In genomic region chr17:75244133-75244866, GRCh38 we compare ENCODE assay signal across 15 cellular contexts. TPM values are rescaled to one million over a fixed set of nuclear protein-coding genes. Genes with fewer than 3 reads are reported as not detected.
DNase-seq lines count a peak whose midpoint lies in the region; ATAC-seq, FAIRE-seq and TF ChIP-seq lines count a peak whose summit lies in the region.
"Had no signal": no experiment of that assay in that cellular context is flagged by ENCODE, and none has a peak within 500 bp of the region (broad histone marks: within the 10 kb centered on the region; RNA-seq: fewer than 3 reads in every experiment).

No MANE protein-coding gene starts in this region.

- TF ChIP-seq CTCF in OCI-LY1 (IDR thresholded peaks at IDR 0.05; ENCODE audit: low read length) (no peak), bronchial epithelial cell (IDR thresholded peaks at IDR 0.05; ENCODE audit: insufficient read depth, low read length, severe bottlenecking) (no peak), upper lobe of right lung (IDR thresholded peaks at IDR 0.05) (no peak)

- H3K4me1 ChIP-seq in OCI-LY1 (ENCODE audit: insufficient read depth, low read length, severe bottlenecking), result peaks cover 53% of the 10 kb centered on the region
- no peaks in the 10 kb centered on the region for H3K4me1 ChIP-seq in upper lobe of right lung

- H3K79me2 ChIP-seq in OCI-LY1 (ENCODE audit: insufficient read depth, low read length), result no peaks in the 10 kb centered on the region

- H3K4me2 ChIP-seq in OCI-LY1 (ENCODE audit: low read length), result peak overlapping the region; percentile 51

- H3K36me3 ChIP-seq in OCI-LY1 (ENCODE audit: insufficient read depth, low read length), result peaks cover 57% of the 10 kb centered on the region; the same call in 1 of the 2 replicates
- peaks cover 44% of the 10 kb centered on the region for H3K36me3 ChIP-seq in bronchial epithelial cell (ENCODE audit: control insufficient read depth, insufficient read depth, low read length)
- H3K36me3 ChIP-seq in upper lobe of right lung, result peaks cover 73% of the 10 kb centered on the region

- no peaks in the 10 kb centered on the region for H3K9me3 Mint-ChIP-seq in activated naive CD4-positive, alpha-beta T cell treated with anti-CD3 and anti-CD28 coated beads for 36 hours

- no peak for DNase-seq in activated naive CD4-positive, alpha-beta T cell treated with anti-CD3 and anti-CD28 coated beads for 36 hours
- no peak for DNase-seq in activated naive CD4-positive, alpha-beta T cell treated with Interleukin-2 at 50 U/mL for 16 hours
- DNase-seq in bronchial epithelial cell (ENCODE audit: low read depth) (no peak), upper lobe of right lung (no peak)
- DNase-seq: activated CD4-positive, alpha-beta T cell treated with anti-CD3 and anti-CD28 coated beads for 1 hour; EL; glutamatergic neuron; GOT3; NCI-H2171 treated with DMSO at 0.1 percent for 48 hours; stimulated activated CD4-positive, alpha-beta T cell treated with anti-CD3 and anti-CD28 coated beads, Interleukin-2, amount 100 ng/mL, for 48 hours had no signal

- H3K9me2 ChIP-seq in OCI-LY1 (ENCODE audit: low read depth, low read length), result no peaks in the 10 kb centered on the region

- H3K9ac ChIP-seq in OCI-LY1 (ENCODE audit: low read length), result peak overlapping the region; percentile 57

- peak overlapping the region; percentile 33 for H3K4me3 ChIP-seq in OCI-LY1 (ENCODE audit: low read depth, low read length, poor library complexity, severe bottlenecking)
- no peak overlapping the region for H3K4me3 ChIP-seq in bronchial epithelial cell (ENCODE audit: low read depth, low read length)
- H3K4me3 ChIP-seq in upper lobe of right lung, result no peak overlapping the region

- no peaks in the 10 kb centered on the region for H4K20me1 ChIP-seq in OCI-LY1 (ENCODE audit: insufficient read depth, low read length)

- H3K36me3 Mint-ChIP-seq in activated naive CD4-positive, alpha-beta T cell treated with anti-CD3 and anti-CD28 coated beads for 36 hours (ENCODE audit: low read depth), result peaks cover 25% of the 10 kb centered on the region

- peak; percentile 46 for ATAC-seq in upper lobe of right lung
- no peak for ATAC-seq in GM19397 (IDR thresholded peaks at IDR 0.05; ENCODE audit: unreplicated experiment)
- ATAC-seq in HG02610 (IDR thresholded peaks at IDR 0.05; ENCODE audit: unreplicated experiment), result no peak
- no peak for ATAC-seq in GM21526 (IDR thresholded peaks at IDR 0.05; ENCODE audit: low FRiP score, unreplicated experiment)

- H3K4me1 Mint-ChIP-seq in activated naive CD4-positive, alpha-beta T cell treated with anti-CD3 and anti-CD28 coated beads for 36 hours (ENCODE audit: low read depth), result peaks cover 63% of the 10 kb centered on the region

- H2AFZ ChIP-seq in OCI-LY1 (ENCODE audit: low read length), result no peak overlapping the region

- intact Hi-C loops in activated naive CD4-positive, alpha-beta T cell treated with anti-CD3 and anti-CD28 coated beads for 36 hours (cut with micrococcal nuclease), result no loop called here
- intact Hi-C loops in upper lobe of right lung (cut with DNase I), result no loop called here

- H3F3A ChIP-seq in OCI-LY1 (ENCODE audit: insufficient read depth, low read length), result peaks cover 7% of the 10 kb centered on the region

- peak overlapping the region; percentile 65 for H3K27ac Mint-ChIP-seq in activated naive CD4-positive, alpha-beta T cell treated with anti-CD3 and anti-CD28 coated beads for 36 hours
- H3K27ac Mint-ChIP-seq: progenitor cell of endocrine pancreas had no signal

- H3K9me3 ChIP-seq in OCI-LY1 (ENCODE audit: low read length) (no peaks in the 10 kb centered on the region), upper lobe of right lung (no peaks in the 10 kb centered on the region)

- CTCF ChIA-PET in activated naive CD4-positive, alpha-beta T cell treated with anti-CD3 and anti-CD28 coated beads for 36 hours (lab: Charles Lee), result interaction anchor here (0.6 to 1.3 kb wide), 2 partner anchors 18 to 49 kb away, joined by 4 to 6 read pairs; no protein-coding TSS in a partner anchor

- H3K27ac ChIP-seq in OCI-LY1 (ENCODE audit: low read depth, low read length, poor library complexity, severe bottlenecking), result peak overlapping the region; percentile 94
- H3K27ac ChIP-seq in upper lobe of right lung, result no peak overlapping the region

- H3K27me3 Mint-ChIP-seq in activated naive CD4-positive, alpha-beta T cell treated with anti-CD3 and anti-CD28 coated beads for 36 hours (ENCODE audit: low read depth), result no peaks in the 10 kb centered on the region
- H3K27me3 Mint-ChIP-seq: progenitor cell of endocrine pancreas had no signal

- H3K4me3 Mint-ChIP-seq in activated naive CD4-positive, alpha-beta T cell treated with anti-CD3 and anti-CD28 coated beads for 36 hours, result no peak overlapping the region

- FAIRE-seq in bronchial epithelial cell (lab: Jason Lieb, UNC), result peak; percentile 86

- H3K27me3 ChIP-seq in OCI-LY1 (ENCODE audit: insufficient read depth, low read length) (no peaks in the 10 kb centered on the region), bronchial epithelial cell (ENCODE audit: control insufficient read depth, insufficient read depth, low read length) (no peaks in the 10 kb centered on the region), upper lobe of right lung (no peaks in the 10 kb centered on the region)

RNA-seq across cellular contexts. Expression of gene GGA3, which starts 17.1 kb away (rescaled TPM):
- 10 to 100 TPM; 65.7 to 66.1 TPM for total RNA-seq in activated naive CD4-positive, alpha-beta T cell treated with anti-CD3 and anti-CD28 coated beads for 36 hours
- total RNA-seq in bronchial epithelial cell (14.5 and 14.7 TPM in 2 replicates), upper lobe of right lung (52.7 TPM)

RNA-seq across cellular contexts. Expression of gene MRPS7, which starts 17.4 kb away (rescaled TPM):
- 10 to 100 TPM; 73.3 to 78.3 TPM for total RNA-seq in activated naive CD4-positive, alpha-beta T cell treated with anti-CD3 and anti-CD28 coated beads for 36 hours
- total RNA-seq in bronchial epithelial cell, result 83.3 and 83.5 TPM in 2 replicates
- total RNA-seq in upper lobe of right lung, result 34.7 TPM

RNA-seq across cellular contexts. Expression of gene MIF4GD, which starts 26.7 kb away (rescaled TPM):
- 10 to 100 TPM; 43.4 to 45.3 TPM for total RNA-seq in activated naive CD4-positive, alpha-beta T cell treated with anti-CD3 and anti-CD28 coated beads for 36 hours
- total RNA-seq in bronchial epithelial cell, result 30.0 and 36.4 TPM in 2 replicates
- 25.7 TPM for total RNA-seq in upper lobe of right lung

RNA-seq across cellular contexts. Expression of gene NUP85, which starts 38.8 kb away (rescaled TPM):
- total RNA-seq in activated naive CD4-positive, alpha-beta T cell treated with anti-CD3 and anti-CD28 coated beads for 36 hours, result 100 to 1,000 TPM; 112 to 116 TPM
- total RNA-seq in bronchial epithelial cell (21.4 and 22.4 TPM in 2 replicates), upper lobe of right lung (63.7 TPM)

RNA-seq across cellular contexts. Expression of gene SLC25A19, which starts 44.9 kb away (rescaled TPM):
- 10 to 100 TPM; 47.5 to 48.4 TPM for total RNA-seq in activated naive CD4-positive, alpha-beta T cell treated with anti-CD3 and anti-CD28 coated beads for 36 hours
- total RNA-seq in bronchial epithelial cell (10.2 and 12.1 TPM in 2 replicates), upper lobe of right lung (29.4 TPM)
